ENCODE assay signal across 1 cellular context in the genomic region with DNA sequence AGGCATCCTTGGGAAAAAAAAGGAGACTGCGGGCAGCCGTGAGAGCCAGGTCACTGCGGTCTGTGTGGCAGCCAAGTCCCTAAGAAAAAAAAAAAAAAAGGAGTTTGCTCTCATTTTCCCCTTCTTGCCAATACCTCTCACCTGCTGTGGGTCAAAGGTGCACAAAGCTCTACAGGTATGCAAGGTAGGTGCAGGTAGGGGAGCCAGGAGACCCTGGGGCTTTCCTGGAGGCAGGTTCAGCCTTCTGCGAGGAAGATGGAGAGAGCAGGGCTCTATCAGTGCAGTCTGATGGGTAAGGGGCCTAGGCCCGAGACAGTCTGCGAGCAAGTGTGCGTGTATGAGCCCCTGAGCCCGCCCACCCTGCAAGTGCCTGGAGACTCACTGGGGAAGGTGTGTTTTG.
TF ChIP-seq lines count a peak whose summit lies in the region.

No MANE protein-coding gene starts in this region.

TF ChIP-seq in GM23338, 12 proteins besides CTCF, POLR2A, EP300 and RAD21 (continued from another document):
- TF ChIP-seq ZNF462 (CRISPR knock-in tag; IDR thresholded peaks at IDR 0.05) (no peak), CREB1 (CRISPR knock-in tag; IDR thresholded peaks at IDR 0.05; ENCODE audit: low read depth) (no peak), EZH2 (IDR thresholded peaks at IDR 0.05; ENCODE audit: low read depth, unreplicated experiment) (no peak)
- TF ChIP-seq, protein P1, sequence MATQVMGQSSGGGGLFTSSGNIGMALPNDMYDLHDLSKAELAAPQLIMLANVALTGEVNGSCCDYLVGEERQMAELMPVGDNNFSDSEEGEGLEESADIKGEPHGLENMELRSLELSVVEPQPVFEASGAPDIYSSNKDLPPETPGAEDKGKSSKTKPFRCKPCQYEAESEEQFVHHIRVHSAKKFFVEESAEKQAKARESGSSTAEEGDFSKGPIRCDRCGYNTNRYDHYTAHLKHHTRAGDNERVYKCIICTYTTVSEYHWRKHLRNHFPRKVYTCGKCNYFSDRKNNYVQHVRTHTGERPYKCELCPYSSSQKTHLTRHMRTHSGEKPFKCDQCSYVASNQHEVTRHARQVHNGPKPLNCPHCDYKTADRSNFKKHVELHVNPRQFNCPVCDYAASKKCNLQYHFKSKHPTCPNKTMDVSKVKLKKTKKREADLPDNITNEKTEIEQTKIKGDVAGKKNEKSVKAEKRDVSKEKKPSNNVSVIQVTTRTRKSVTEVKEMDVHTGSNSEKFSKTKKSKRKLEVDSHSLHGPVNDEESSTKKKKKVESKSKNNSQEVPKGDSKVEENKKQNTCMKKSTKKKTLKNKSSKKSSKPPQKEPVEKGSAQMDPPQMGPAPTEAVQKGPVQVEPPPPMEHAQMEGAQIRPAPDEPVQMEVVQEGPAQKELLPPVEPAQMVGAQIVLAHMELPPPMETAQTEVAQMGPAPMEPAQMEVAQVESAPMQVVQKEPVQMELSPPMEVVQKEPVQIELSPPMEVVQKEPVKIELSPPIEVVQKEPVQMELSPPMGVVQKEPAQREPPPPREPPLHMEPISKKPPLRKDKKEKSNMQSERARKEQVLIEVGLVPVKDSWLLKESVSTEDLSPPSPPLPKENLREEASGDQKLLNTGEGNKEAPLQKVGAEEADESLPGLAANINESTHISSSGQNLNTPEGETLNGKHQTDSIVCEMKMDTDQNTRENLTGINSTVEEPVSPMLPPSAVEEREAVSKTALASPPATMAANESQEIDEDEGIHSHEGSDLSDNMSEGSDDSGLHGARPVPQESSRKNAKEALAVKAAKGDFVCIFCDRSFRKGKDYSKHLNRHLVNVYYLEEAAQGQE (IDR thresholded peaks at IDR 0.05; ENCODE audit: unreplicated experiment), result no peak
